ENCODE assay signal across 8 cellular contexts in genomic region chr14:54440454-54440853, GRCh38. TPM values are rescaled to one million over a fixed set of nuclear protein-coding genes. Genes with fewer than 3 reads are reported as not detected.
A peak's percentile ranks its signal among the peaks of the same experiment; 100 is the strongest.
DNase-seq lines count a peak whose midpoint lies in the region; ATAC-seq and TF ChIP-seq lines count a peak whose summit lies in the region.

No MANE protein-coding gene starts in this region.

- H3K9me3 Mint-ChIP-seq in chondrocyte (ENCODE audit: low read depth): no peaks in the 10 kb centered on the region

- H3K4me1 Mint-ChIP-seq in chondrocyte (ENCODE audit: low read depth): peaks cover 50% of the 10 kb centered on the region

- peak overlapping the region; percentile 86 to 87 for H3K9ac ChIP-seq in mucosa of rectum (ENCODE audit: low read depth in 1 of 2, low read length in 2 of 2)

- peaks cover 8 to 12% of the 10 kb centered on the region in 2 donors for H3K4me1 ChIP-seq in mucosa of rectum (ENCODE audit: control insufficient read depth in 2 of 2, insufficient read depth in 2 of 2, low read length in 2 of 2)

- TF ChIP-seq CTCF in AG10803 (conservative IDR thresholded peaks at IDR 0.05; ENCODE audit: low read length) (no peak; the same call in 1 of the 2 replicates), chondrocyte (IDR thresholded peaks at IDR 0.05) (no peak), GM10248 (IDR thresholded peaks at IDR 0.05; ENCODE audit: control extremely low read depth, extremely low read depth, low read depth, missing control alignments) (no peak)

- in situ Hi-C loops in KBM-7 (cut with MboI; ENCODE audit: low pct_unique_long_range_greater_than_20kb, low sequenced_read_pairs): no loop called here

- POLR2A ChIA-PET in GM10248 (lab: Yijun Ruan, JAX): no interaction called here

- no peaks in the 10 kb centered on the region for H3K36me3 ChIP-seq in mucosa of rectum (ENCODE audit: control insufficient read depth in 2 of 2, insufficient read depth in 2 of 2, low read length in 2 of 2)

- H3K36me3 Mint-ChIP-seq in chondrocyte (ENCODE audit: low read depth): no peaks in the 10 kb centered on the region

- H3K27ac ChIP-seq in mucosa of rectum (ENCODE audit: low read depth in 2 of 2, low read length in 2 of 2): peak overlapping the region; percentile 92 to 93

- no peaks in the 10 kb centered on the region for H3K27me3 ChIP-seq in mucosa of rectum (ENCODE audit: control insufficient read depth in 2 of 2, insufficient read depth in 2 of 2, low read length in 2 of 2)

- no peaks in the 10 kb centered on the region for H3K9me3 ChIP-seq in mucosa of rectum (ENCODE audit: control insufficient read depth in 2 of 2, low read length in 2 of 2)

- H3K27me3 Mint-ChIP-seq in chondrocyte (ENCODE audit: low read depth): no peaks in the 10 kb centered on the region

- H3K27ac Mint-ChIP-seq in chondrocyte (ENCODE audit: unreplicated experiment): peak overlapping the region; percentile 97

- H3K4me3 ChIP-seq in AG10803 (ENCODE audit: low read length): peak overlapping the region; percentile 78
- H3K4me3 ChIP-seq in mucosa of rectum (ENCODE audit: low read length in 2 of 2): peak overlapping the region; percentile 74 to 91

- ATAC-seq in HG02973 (IDR thresholded peaks at IDR 0.05; ENCODE audit: unreplicated experiment): no peak

- DNase-seq in AG10803 (ENCODE audit: low read depth) (peak; percentile 18), KBM-7 (peak; percentile 20), chondrocyte (ENCODE audit: low spot score) (no peak), epidermal melanocyte (ENCODE audit: insufficient read length, low spot score) (no peak), DMS153 treated with DMSO at 0.1 percent for 48 hours (lab: John Stamatoyannopoulos, UW; ENCODE audit: unreplicated experiment) (no peak), GM10248 (ENCODE audit: extremely low spot score) (no peak)

- H3K4me3 Mint-ChIP-seq in chondrocyte (ENCODE audit: unreplicated experiment): peak overlapping the region; percentile 92

- CTCF ChIA-PET in GM10248 (lab: Yijun Ruan, JAX): interaction anchor here (1.3 to 1.8 kb wide), 2 partner anchors 10 to 69 kb away, joined by 5 to 7 read pairs; partner anchors contain the start of gene CGRRF1

RNA-seq across cellular contexts. Expression of gene CNIH1, which starts 0.7 kb away (rescaled TPM):
- 131 to 141 TPM (median 140 TPM) in 3 replicates for total RNA-seq in chondrocyte

RNA-seq across cellular contexts. Expression of gene CDKN3, which starts 43.6 kb away (rescaled TPM):
- total RNA-seq in chondrocyte: 5.3 to 10.4 TPM (median 8.9 TPM) in 3 replicates

RNA-seq across cellular contexts. Expression of gene GMFB, which starts 48.3 kb away (rescaled TPM):
- total RNA-seq in chondrocyte: 29.9 to 36.8 TPM (median 33.1 TPM) in 3 replicates

Comparison
In these comparisons a context has a peak if more than half of its experiments do, and no peak if none do; other contexts are left out.
1. DNase-seq: peak in AG10803 (single experiment) and KBM-7 (single experiment); none in chondrocyte (single experiment), epidermal melanocyte (single experiment), DMS153 treated with DMSO at 0.1 percent for 48 hours (single experiment) and GM10248 (single experiment).